ENCODE assay signal across 10 cellular contexts in the genomic region with DNA sequence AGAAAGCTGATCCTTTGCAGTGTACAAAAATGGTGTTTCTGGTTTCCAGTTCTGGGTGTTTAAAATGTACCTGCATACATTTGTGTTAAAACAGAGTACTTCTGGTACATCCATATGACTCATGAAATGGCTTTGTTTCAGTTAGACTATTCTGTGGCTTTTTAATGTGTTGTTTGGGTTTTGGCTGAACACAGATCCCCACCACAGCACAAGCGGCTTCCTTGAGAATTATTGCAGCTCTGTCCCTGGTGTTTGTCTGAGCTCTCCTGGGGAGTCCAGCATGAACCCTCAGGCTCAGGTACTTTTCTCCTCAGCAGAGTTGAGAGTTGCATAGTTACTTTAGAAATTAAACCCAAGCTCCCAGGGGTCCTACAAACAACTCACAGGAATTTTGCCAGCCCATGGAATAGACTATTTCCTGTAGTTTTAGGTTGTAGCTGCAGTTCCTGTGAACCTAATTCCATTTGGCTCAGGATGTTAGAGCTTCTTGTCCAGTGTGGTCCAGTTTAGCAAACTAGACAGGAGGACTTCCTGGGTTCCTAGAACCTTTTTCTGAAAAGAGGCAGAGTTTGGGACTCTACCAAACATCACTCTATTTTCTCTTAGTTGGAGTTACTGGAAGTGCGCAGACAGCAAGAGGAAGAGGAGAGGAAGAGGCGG.
DNase-seq lines count a peak whose midpoint lies in the region; ATAC-seq and TF ChIP-seq lines count a peak whose summit lies in the region.
"Had no signal": no experiment of that assay in that cellular context is flagged by ENCODE, and none has a peak within 500 bp of the region (broad histone marks: within the 10 kb centered on the region; RNA-seq: fewer than 3 reads in every experiment).

No MANE protein-coding gene starts in this region.

- TF ChIP-seq CTCF in tibial nerve (IDR thresholded peaks at IDR 0.05), result no peak

- H3K27me3 Mint-ChIP-seq in activated naive CD4-positive, alpha-beta T cell treated with anti-CD3 and anti-CD28 coated beads, Interleukin-2, amount 10 ng/mL, durations not matched to agents 7 days and 5 days, result no peaks in the 10 kb centered on the region
- no peaks in the 10 kb centered on the region for H3K27me3 Mint-ChIP-seq in activated CD8-positive, alpha-beta T cell treated with anti-CD3 and anti-CD28 coated beads, Interleukin-2, amount 10 ng/mL, durations not matched to agents 7 days and 5 days (ENCODE audit: low read depth)

- 81 to 83% methylated on average over 3 of the region's 3 CpGs for WGBS in tibial nerve, 2 donors

- H3K27ac ChIP-seq in tibial nerve, result peak overlapping the region in 2 of 4 donors; percentile 46 to 65
- H3K27ac ChIP-seq: prostate gland had no signal

- no peak for DNase-seq in activated naive CD4-positive, alpha-beta T cell treated with anti-CD3 and anti-CD28 coated beads, Interleukin-2, amount 10 ng/mL, durations not matched to agents 7 days and 5 days
- DNase-seq in activated naive CD4-positive, alpha-beta T cell (lab: John Stamatoyannopoulos, UW), result no peak
- no peak for DNase-seq in activated CD8-positive, alpha-beta T cell treated with anti-CD3 and anti-CD28 coated beads, Interleukin-2, amount 10 ng/mL, durations not matched to agents 7 days and 5 days
- peak; percentile 19 for DNase-seq in hepatic stellate cell (ENCODE audit: low spot score)
- peak; percentile 58 for DNase-seq in superior temporal gyrus (ENCODE audit: extremely low spot score)
- DNase-seq in Kasumi-1 (lab: John Stamatoyannopoulos, UW), result no peak
- DNase-seq in effector CD4-positive, alpha-beta T cell, result no peak
- DNase-seq in tibial nerve (ENCODE audit: low spot score in 2 of 2), result no peak
- DNase-seq: activated gamma-delta T cell treated with Interleukin-2 at 50 U/mL for 16 hours had no signal

- H3K27me3 ChIP-seq in tibial nerve, result no peaks in the 10 kb centered on the region

- H3K4me3 Mint-ChIP-seq in activated naive CD4-positive, alpha-beta T cell treated with anti-CD3 and anti-CD28 coated beads, Interleukin-2, amount 10 ng/mL, durations not matched to agents 7 days and 5 days, result no peak overlapping the region
- no peak overlapping the region for H3K4me3 Mint-ChIP-seq in activated CD8-positive, alpha-beta T cell treated with anti-CD3 and anti-CD28 coated beads, Interleukin-2, amount 10 ng/mL, durations not matched to agents 7 days and 5 days

- peak overlapping the region; percentile 33 for H3K27ac Mint-ChIP-seq in activated naive CD4-positive, alpha-beta T cell treated with anti-CD3 and anti-CD28 coated beads, Interleukin-2, amount 10 ng/mL, durations not matched to agents 7 days and 5 days
- peak overlapping the region; percentile 51 for H3K27ac Mint-ChIP-seq in activated CD8-positive, alpha-beta T cell treated with anti-CD3 and anti-CD28 coated beads, Interleukin-2, amount 10 ng/mL, durations not matched to agents 7 days and 5 days

- ATAC-seq in activated CD8-positive, alpha-beta T cell treated with anti-CD3 and anti-CD28 coated beads, Interleukin-2, amount 10 ng/mL, durations not matched to agents 7 days and 5 days, result peak; percentile 49

- no peak for TF ChIP-seq POLR2A in tibial nerve (IDR thresholded peaks at IDR 0.05)

- CTCF ChIA-PET in activated naive CD4-positive, alpha-beta T cell treated with anti-CD3 and anti-CD28 coated beads, Interleukin-2, amount 10 ng/mL, durations not matched to agents 7 days and 5 days (lab: Charles Lee), result interaction anchor here (0.6 to 3.2 kb wide), 11 partner anchors 12 to 516 kb away, joined by 3 to 35 read pairs (median 3); no protein-coding TSS in a partner anchor
- CTCF ChIA-PET in activated CD8-positive, alpha-beta T cell treated with anti-CD3 and anti-CD28 coated beads, Interleukin-2, amount 10 ng/mL, durations not matched to agents 7 days and 5 days (lab: Charles Lee), result interaction anchor here (0.7 to 4.4 kb wide), 11 partner anchors 7 to 517 kb away, joined by 3 to 51 read pairs (median 4); no protein-coding TSS in a partner anchor

- H3K9me3 ChIP-seq in tibial nerve, result no peaks in the 10 kb centered on the region
- H3K9me3 ChIP-seq: prostate gland had no signal

- H3K4me3 ChIP-seq in tibial nerve, result no peak overlapping the region
- H3K4me3 ChIP-seq: prostate gland had no signal

- peaks cover 89% of the 10 kb centered on the region for H3K36me3 Mint-ChIP-seq in activated naive CD4-positive, alpha-beta T cell treated with anti-CD3 and anti-CD28 coated beads, Interleukin-2, amount 10 ng/mL, durations not matched to agents 7 days and 5 days
- H3K36me3 Mint-ChIP-seq in activated CD8-positive, alpha-beta T cell treated with anti-CD3 and anti-CD28 coated beads, Interleukin-2, amount 10 ng/mL, durations not matched to agents 7 days and 5 days (ENCODE audit: low read depth), result peaks cover 85% of the 10 kb centered on the region

- H3K9me3 Mint-ChIP-seq in activated naive CD4-positive, alpha-beta T cell treated with anti-CD3 and anti-CD28 coated beads, Interleukin-2, amount 10 ng/mL, durations not matched to agents 7 days and 5 days, result no peaks in the 10 kb centered on the region
- no peaks in the 10 kb centered on the region for H3K9me3 Mint-ChIP-seq in activated CD8-positive, alpha-beta T cell treated with anti-CD3 and anti-CD28 coated beads, Interleukin-2, amount 10 ng/mL, durations not matched to agents 7 days and 5 days (ENCODE audit: insufficient read depth)

- H3K4me1 ChIP-seq in tibial nerve, result peaks cover 0 to 35% (median 0%) of the 10 kb centered on the region in 4 donors
- H3K4me1 ChIP-seq: prostate gland had no signal

- POLR2A ChIA-PET in activated CD8-positive, alpha-beta T cell treated with anti-CD3 and anti-CD28 coated beads, Interleukin-2, amount 10 ng/mL, durations not matched to agents 7 days and 5 days (lab: Charles Lee), result interaction anchor here (0.8 to 1.3 kb wide), 2 partner anchors 18 to 99 kb away, joined by 3 to 4 read pairs; no protein-coding TSS in a partner anchor

- peaks cover 11% of the 10 kb centered on the region for H3K4me1 Mint-ChIP-seq in activated naive CD4-positive, alpha-beta T cell treated with anti-CD3 and anti-CD28 coated beads, Interleukin-2, amount 10 ng/mL, durations not matched to agents 7 days and 5 days
- H3K4me1 Mint-ChIP-seq in activated CD8-positive, alpha-beta T cell treated with anti-CD3 and anti-CD28 coated beads, Interleukin-2, amount 10 ng/mL, durations not matched to agents 7 days and 5 days (ENCODE audit: low read depth), result peaks cover 21% of the 10 kb centered on the region

- TF ChIP-seq EP300 in tibial nerve (IDR thresholded peaks at IDR 0.05), result no peak

- peaks cover 0 to 100% (median 15%) of the 10 kb centered on the region in 3 donors for H3K36me3 ChIP-seq in tibial nerve

Comparison
In these comparisons a context has a peak if more than half of its experiments do, and no peak if none do; other contexts are left out.
1. DNase-seq: peak in hepatic stellate cell (single experiment) and superior temporal gyrus (single experiment); none in activated naive CD4-positive, alpha-beta T cell treated with anti-CD3 and anti-CD28 coated beads, Interleukin-2, amount 10 ng/mL, durations not matched to agents 7 days and 5 days (single experiment), activated naive CD4-positive, alpha-beta T cell (0 of 4), activated CD8-positive, alpha-beta T cell treated with anti-CD3 and anti-CD28 coated beads, Interleukin-2, amount 10 ng/mL, durations not matched to agents 7 days and 5 days (single experiment), Kasumi-1 (0 of 2), effector CD4-positive, alpha-beta T cell (single experiment) and tibial nerve (0 of 2).